1 cellular context compared by ENCODE assay signal in genomic region chr7:101169838-101170531, GRCh38.
TF ChIP-seq lines count a peak whose summit lies in the region.

No MANE protein-coding gene starts in this region.

TF ChIP-seq in K562, 482 proteins besides CTCF, POLR2A, EP300 and RAD21 (continued from another document and continues in another):
- TF ChIP-seq TFAP4 (CRISPR knock-in tag; IDR thresholded peaks at IDR 0.05; ENCODE audit: borderline replicate concordance) (peak; percentile 49; the same call in 1 of the 2 replicates), ELK3 (CRISPR knock-in tag; IDR thresholded peaks at IDR 0.05) (no peak), ZNF212 (CRISPR knock-in tag; IDR thresholded peaks at IDR 0.05) (no peak), ZNF764 (CRISPR knock-in tag; IDR thresholded peaks at IDR 0.05; ENCODE audit: low read depth) (no peak), GABPA (tag; conservative IDR thresholded peaks at IDR 0.05; ENCODE audit: low read depth) (no peak), BHLHE40 (IDR thresholded peaks at IDR 0.05; ENCODE audit: low read length) (peak; percentile 56), ZNF41 (CRISPR knock-in tag; conservative IDR thresholded peaks at IDR 0.05) (no peak), ZNF785 (CRISPR knock-in tag; IDR thresholded peaks at IDR 0.05) (no peak), MYC (IDR thresholded peaks at IDR 0.05; ENCODE audit: low read depth, low read length) (peak; percentile 45; the same call in 1 of the 2 replicates), MYC (CRISPR knock-in tag; IDR thresholded peaks at IDR 0.05; ENCODE audit: borderline replicate concordance, low read depth) (peak; percentile 63; the same call in 1 of the 2 replicates), DDX20 (tag; IDR thresholded peaks at IDR 0.05; ENCODE audit: low read depth) (no peak), JUND (IDR thresholded peaks at IDR 0.05; ENCODE audit: borderline replicate concordance, low read depth, low read length) (peak; percentile 42; the same call in 1 of the 2 replicates), JUND (tag; IDR thresholded peaks at IDR 0.05; ENCODE audit: borderline replicate concordance, low read depth, low read length) (no peak; the same call in 2 of the 3 replicates), SFPQ (IDR thresholded peaks at IDR 0.05; ENCODE audit: low read depth, low read length) (no peak), RBFOX2 (IDR thresholded peaks at IDR 0.05; ENCODE audit: low read depth, low read length) (0 out of 2 replicates have a peak, but pooled peaks have one; percentile 38), ZBED1 (IDR thresholded peaks at IDR 0.05) (no peak), SMARCA4 (IDR thresholded peaks at IDR 0.05) (no peak), ZNF263 (CRISPR knock-in tag; IDR thresholded peaks at IDR 0.05; ENCODE audit: borderline replicate concordance) (no peak), GABPB1 (CRISPR knock-in tag; IDR thresholded peaks at IDR 0.05) (no peak), ZNF766 (CRISPR knock-in tag; conservative IDR thresholded peaks at IDR 0.05) (no peak), KLF13 (tag; IDR thresholded peaks at IDR 0.05; ENCODE audit: borderline replicate concordance, low read depth) (peak; percentile 54; the same call in 1 of the 2 replicates), MAFF (IDR thresholded peaks at IDR 0.05; ENCODE audit: low read length) (no peak), LCOR (CRISPR knock-in tag; IDR thresholded peaks at IDR 0.05) (peak; percentile 61; the same call in 1 of the 2 replicates), CHAMP1 (IDR thresholded peaks at IDR 0.05) (no peak), SMARCA5 (IDR thresholded peaks at IDR 0.05) (no peak), CBFB (CRISPR knock-in tag; IDR thresholded peaks at IDR 0.05) (no peak), RNF2 (IDR thresholded peaks at IDR 0.05) (no peak), RCOR1 (IDR thresholded peaks at IDR 0.05; ENCODE audit: borderline replicate concordance in 1 of 2, low read depth in 2 of 2, low read length in 2 of 2) (0 out of 4 replicates have a peak, but pooled peaks of 1 of the 2 experiments have one; percentile 14), SETDB1 (IDR thresholded peaks at IDR 0.05; ENCODE audit: low read length) (no peak), KDM1A (IDR thresholded peaks at IDR 0.05) (no peak), HMG20B (CRISPR knock-in tag; IDR thresholded peaks at IDR 0.05) (no peak), RFX7 (CRISPR knock-in tag; IDR thresholded peaks at IDR 0.05) (no peak), E2F3 (CRISPR knock-in tag; IDR thresholded peaks at IDR 0.05) (0 out of 2 replicates have a peak, but pooled peaks have one; percentile 32), MAZ (CRISPR knock-in tag; conservative IDR thresholded peaks at IDR 0.05 in 1 of 2, IDR thresholded peaks at IDR 0.05 in 1 of 2) (peak in 1 of 2 experiments; percentile 65; a peak in 2 of 4 replicates), SREBF1 (IDR thresholded peaks at IDR 0.05; ENCODE audit: borderline replicate concordance, low read depth, low read length) (no peak), NBN (IDR thresholded peaks at IDR 0.05; ENCODE audit: low read depth) (no peak), ZNF780A (CRISPR knock-in tag; IDR thresholded peaks at IDR 0.05) (no peak), RB1 (IDR thresholded peaks at IDR 0.05; ENCODE audit: low read depth) (peak; percentile 76), CBX8 (IDR thresholded peaks at IDR 0.05; ENCODE audit: borderline replicate concordance, extremely low read depth, low read depth, low read length, poor library complexity, severe bottlenecking) (no peak), ZFP36 (IDR thresholded peaks at IDR 0.05; ENCODE audit: low read depth, low read length, partially characterized antibody) (no peak), RUNX1 (IDR thresholded peaks at IDR 0.05; ENCODE audit: low read depth) (no peak; the same call in 1 of the 2 replicates), CREM (IDR thresholded peaks at IDR 0.05; ENCODE audit: low read depth) (peak; percentile 82), CC2D1A (IDR thresholded peaks at IDR 0.05) (0 out of 2 replicates have a peak, but pooled peaks have one; percentile 48), FIP1L1 (IDR thresholded peaks at IDR 0.05; ENCODE audit: low read depth, low read length, poor library complexity, severe bottlenecking) (no peak), FOXA3 (CRISPR knock-in tag; conservative IDR thresholded peaks at IDR 0.05 in 1 of 2, IDR thresholded peaks at IDR 0.05 in 1 of 2) (no peak), DEAF1 (CRISPR knock-in tag; IDR thresholded peaks at IDR 0.05) (peak; percentile 37; the same call in 1 of the 2 replicates), FOXJ3 (CRISPR knock-in tag; IDR thresholded peaks at IDR 0.05) (no peak), EGR1 (conservative IDR thresholded peaks at IDR 0.05) (peak; percentile 100), ZBTB40 (IDR thresholded peaks at IDR 0.05) (no peak), ZBTB40 (CRISPR knock-in tag; IDR thresholded peaks at IDR 0.05) (no peak), ZNF655 (CRISPR knock-in tag; IDR thresholded peaks at IDR 0.05) (no peak), ATF7 (IDR thresholded peaks at IDR 0.05) (no peak)
